In genomic region chr5:132475531-132475930, GRCh38 we compare ENCODE assay signal across 10 cellular contexts. TPM values are rescaled to one million over a fixed set of nuclear protein-coding genes. Genes with fewer than 3 reads are reported as not detected.
DNase-seq lines count a peak whose midpoint lies in the region; ATAC-seq and TF ChIP-seq lines count a peak whose summit lies in the region.
"Had no signal": no experiment of that assay in that cellular context is flagged by ENCODE, and none has a peak within 500 bp of the region (broad histone marks: within the 10 kb centered on the region; RNA-seq: fewer than 3 reads in every experiment).

No MANE protein-coding gene starts in this region.

- H3K9me3 ChIP-seq in CD8-positive, alpha-beta T cell (ENCODE audit: low read length) = no peaks in the 10 kb centered on the region
- no peaks in the 10 kb centered on the region for H3K9me3 ChIP-seq in right atrium auricular region
- no peaks in the 10 kb centered on the region for H3K9me3 ChIP-seq in osteoblast (ENCODE audit: low read depth, low read length)
- H3K9me3 ChIP-seq: SJSA1 had no signal

- intact Hi-C loops in CD8-positive, alpha-beta T cell (cut with DNase I, micrococcal nuclease) = no loop called here

- no peak for TF ChIP-seq CTCF in CD8-positive, alpha-beta T cell (IDR thresholded peaks at IDR 0.05)
- no peak for TF ChIP-seq CTCF in right atrium auricular region (IDR thresholded peaks at IDR 0.05)
- no peak for TF ChIP-seq CTCF in osteoblast (IDR thresholded peaks at IDR 0.05; ENCODE audit: extremely low read depth, low read depth, low read length)

- DNase-seq in CD8-positive, alpha-beta T cell = peak in 1 of 7 experiments; percentile 42
- peak; percentile 43 for DNase-seq in activated CD8-positive, alpha-beta memory T cell treated with anti-CD3 and anti-CD28 coated beads, Interleukin-2, amount 50 U/mL, for 48 hours
- DNase-seq in right atrium auricular region (ENCODE audit: low spot score) = no peak
- peak; percentile 72 for DNase-seq in osteoblast (ENCODE audit: insufficient read length, low spot score, missing footprints)

- peak overlapping the region; percentile 57 for H3K27ac Mint-ChIP-seq in CD8-positive, alpha-beta T cell
- H3K27ac Mint-ChIP-seq: progenitor cell of endocrine pancreas had no signal

- no peaks in the 10 kb centered on the region for H3K36me3 ChIP-seq in CD8-positive, alpha-beta T cell (ENCODE audit: insufficient read depth, low read length)
- no peaks in the 10 kb centered on the region for H3K36me3 ChIP-seq in right atrium auricular region
- H3K36me3 ChIP-seq in osteoblast (ENCODE audit: insufficient read depth, low read length) = no peaks in the 10 kb centered on the region

- peaks cover 81% of the 10 kb centered on the region for H3K4me1 ChIP-seq in CD8-positive, alpha-beta T cell (ENCODE audit: insufficient read depth, low read length)
- H3K4me1 ChIP-seq in right atrium auricular region = peaks cover 0 to 55% of the 10 kb centered on the region in 2 donors
- peaks cover 41% of the 10 kb centered on the region for H3K4me1 ChIP-seq in osteoblast (ENCODE audit: insufficient read depth, low read length)

- no peaks in the 10 kb centered on the region for H3K79me2 ChIP-seq in osteoblast (ENCODE audit: insufficient read depth, low read length)

- peaks cover 5% of the 10 kb centered on the region for H4K20me1 ChIP-seq in osteoblast (ENCODE audit: insufficient read depth, low read length)

- no peaks in the 10 kb centered on the region for H3K9me3 Mint-ChIP-seq in CD8-positive, alpha-beta T cell

- CTCF ChIA-PET in CD8-positive, alpha-beta T cell (lab: Charles Lee) = interaction anchor here (0.8 to 14.4 kb wide), 9 partner anchors 9 to 89 kb away, joined by 3 to 120 read pairs (median 4); partner anchors contain the start of gene IRF1

- no peaks in the 10 kb centered on the region for H3K27me3 ChIP-seq in CD8-positive, alpha-beta T cell (ENCODE audit: insufficient read depth, low read length)
- no peaks in the 10 kb centered on the region for H3K27me3 ChIP-seq in right atrium auricular region
- H3K27me3 ChIP-seq in osteoblast (ENCODE audit: insufficient read depth, low read length) = no peaks in the 10 kb centered on the region
- H3K27me3 ChIP-seq: SJSA1 had no signal

- no peak overlapping the region for H3K4me3 ChIP-seq in CD8-positive, alpha-beta T cell (ENCODE audit: low read depth, low read length)
- H3K4me3 ChIP-seq in right atrium auricular region = no peak overlapping the region
- no peak overlapping the region for H3K4me3 ChIP-seq in osteoblast (ENCODE audit: insufficient read depth, low read length)
- H3K4me3 ChIP-seq: SJSA1 had no signal

- no peaks in the 10 kb centered on the region for H3K27me3 Mint-ChIP-seq in CD8-positive, alpha-beta T cell (ENCODE audit: low read depth)
- H3K27me3 Mint-ChIP-seq: progenitor cell of endocrine pancreas had no signal

- no peak overlapping the region for H3K27ac ChIP-seq in CD8-positive, alpha-beta T cell (ENCODE audit: low read depth, low read length)
- H3K27ac ChIP-seq in right atrium auricular region = peak overlapping the region; percentile 29 to 55
- peak overlapping the region; percentile 5 for H3K27ac ChIP-seq in osteoblast (ENCODE audit: low read depth, low read length)
- H3K27ac ChIP-seq: SJSA1 had no signal

- H3K4me1 Mint-ChIP-seq in CD8-positive, alpha-beta T cell (ENCODE audit: low read depth) = peaks cover 88% of the 10 kb centered on the region

- no peak for ATAC-seq in CD8-positive, alpha-beta T cell
- ATAC-seq in GM18520 (IDR thresholded peaks at IDR 0.05; ENCODE audit: unreplicated experiment) = no peak
- no peak for ATAC-seq in HG03025 (IDR thresholded peaks at IDR 0.05; ENCODE audit: low FRiP score, unreplicated experiment)
- ATAC-seq in GM21367 (IDR thresholded peaks at IDR 0.05; ENCODE audit: unreplicated experiment) = no peak
- ATAC-seq in GM18868 (IDR thresholded peaks at IDR 0.05; ENCODE audit: unreplicated experiment) = no peak

- H3K4me2 ChIP-seq in osteoblast (ENCODE audit: insufficient read depth, low read length) = no peak overlapping the region

- no peak overlapping the region for H2AFZ ChIP-seq in osteoblast (ENCODE audit: low read length)

- POLR2A ChIA-PET in CD8-positive, alpha-beta T cell (lab: Charles Lee) = interaction anchor here (1.2 to 21.8 kb wide), 4 partner anchors 9 to 48 kb away, joined by 5 to 391 read pairs (median 109); partner anchors contain the start of gene IRF1

- H3K4me3 Mint-ChIP-seq in CD8-positive, alpha-beta T cell = no peak overlapping the region

- peaks cover 8% of the 10 kb centered on the region for H3K36me3 Mint-ChIP-seq in CD8-positive, alpha-beta T cell

RNA-seq across cellular contexts. Expression of gene IRF1, which starts 15.0 kb away (rescaled TPM):
- 1,000 to 10,000 TPM; 1,214 to 1,250 TPM for total RNA-seq in CD8-positive, alpha-beta T cell
- 10 to 100 TPM; 10.1 to 15.8 TPM for total RNA-seq in right atrium auricular region
- 19.7 and 22.1 TPM in 2 replicates for total RNA-seq in osteoblast

Comparison
In these comparisons a context has a peak if more than half of its experiments do, and no peak if none do; other contexts are left out.
1. RNA of gene IRF1, which starts 15.0 kb away (total RNA-seq): 1,214 to 1,250 TPM in CD8-positive, alpha-beta T cell; 19.7 to 22.1 TPM in osteoblast and 10.1 to 15.8 TPM in right atrium auricular region; every median in the first group is over 10 times any median in the second.